29 cellular contexts compared by ENCODE assay signal in the genomic region with DNA sequence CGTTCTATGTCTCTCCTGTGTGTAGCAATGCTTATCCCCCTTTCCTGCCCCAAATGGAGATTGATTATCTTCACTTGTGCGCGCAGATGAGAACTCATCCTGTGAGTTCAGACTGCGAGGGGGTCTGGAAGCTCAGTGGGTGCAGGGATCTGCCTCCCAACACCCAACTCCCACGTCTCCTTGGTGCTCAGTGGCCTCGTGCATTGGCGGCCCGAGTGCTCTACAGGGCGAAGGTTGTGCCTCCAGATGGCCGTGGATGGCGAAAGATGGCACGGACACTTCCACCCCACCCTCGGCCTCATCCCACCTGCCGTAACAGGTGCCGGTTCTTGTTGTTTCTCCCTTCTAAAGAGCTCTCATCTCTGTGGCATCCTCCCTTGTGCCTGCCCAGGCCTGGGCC. TPM values are rescaled to one million over a fixed set of nuclear protein-coding genes. Genes with fewer than 3 reads are reported as not detected.
"Had no signal": no experiment of that assay in that cellular context is flagged by ENCODE, and none has a peak within 500 bp of the region (broad histone marks: within the 10 kb centered on the region; RNA-seq: fewer than 3 reads in every experiment).

No MANE protein-coding gene starts in this region.

- DNase-seq: Kasumi-1, KG1, MG63, NCI-H1048, NCI-H1092 treated with DMSO at 0.1 percent for 48 hours, NCI-H1105 treated with DMSO at 0.1 percent for 48 hours, NCI-H1417, NCI-H1436, NCI-H146, NCI-H1694, NCI-H187, NCI-H1930, NCI-H2029 treated with DMSO at 0.1 percent for 48 hours, NCI-H2081 treated with DMSO at 0.1 percent for 48 hours, NCI-H2107, NCI-H2171, NCI-H226, NCI-H446 treated with DMSO at 0.1 percent for 48 hours, NCI-H510A, NCI-H524, NCI-H774, PC-9, SHP77, SIG-M5 had no signal

- H3K9me3 ChIP-seq: MG63, SJCRH30 had no signal

- H3K4me3 ChIP-seq: MG63, PC-9, SJCRH30, SK-N-MC had no signal

- H3K36me3 ChIP-seq: MG63, SJCRH30 had no signal

- H2AFZ ChIP-seq: PC-9 had no signal

- H3K4me1 ChIP-seq: SJCRH30 had no signal

- H3K27ac ChIP-seq: PC-9, RWPE1, SJCRH30, SK-N-MC had no signal

- FAIRE-seq: RCC 7860 had no signal

- H3K4me2 ChIP-seq: PC-9 had no signal

- H3K27me3 ChIP-seq: MG63 had no signal

RNA-seq across cellular contexts. Expression of a gene that starts 45.1 kb away (rescaled TPM):
- total RNA-seq: SK-MEL-5 had no signal
